ENCODE assay signal across 11 cellular contexts in the genomic region with DNA sequence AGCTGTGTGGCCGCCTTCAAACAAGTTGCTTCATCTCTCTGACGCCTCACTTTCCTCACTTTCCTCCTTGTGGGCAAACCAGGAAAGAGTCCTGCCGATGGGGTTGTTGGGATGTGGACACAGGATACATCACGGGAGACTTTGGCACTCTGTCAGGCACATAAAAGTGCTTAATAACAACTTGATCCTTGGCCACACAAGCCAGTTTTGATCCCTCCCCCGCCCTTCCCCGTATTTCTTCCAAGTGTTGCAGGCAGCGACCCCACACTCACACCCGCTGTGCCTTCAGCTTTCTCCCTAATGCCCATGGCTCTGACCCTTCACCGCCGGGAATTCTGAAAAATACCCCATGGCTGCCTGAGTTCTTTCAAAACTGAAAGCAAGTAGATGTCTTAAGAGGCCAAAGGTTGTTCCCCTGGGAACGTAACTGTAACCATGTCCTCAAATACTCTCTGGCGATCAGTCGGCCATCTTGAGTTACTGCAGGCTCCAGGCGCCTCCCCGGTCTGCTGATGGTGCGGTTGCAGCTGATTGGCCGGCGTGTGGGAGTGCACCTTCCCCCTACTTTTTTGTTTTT. TPM values are rescaled to one million over a fixed set of nuclear protein-coding genes. Genes with fewer than 3 reads are reported as not detected.
DNase-seq lines count a peak whose midpoint lies in the region; ATAC-seq and TF ChIP-seq lines count a peak whose summit lies in the region.
"Had no signal": no experiment of that assay in that cellular context is flagged by ENCODE, and none has a peak within 500 bp of the region (broad histone marks: within the 10 kb centered on the region; RNA-seq: fewer than 3 reads in every experiment).

No MANE protein-coding gene starts in this region.

- peak; percentile 83 for ATAC-seq in left lobe of liver
- ATAC-seq in GM21526 (IDR thresholded peaks at IDR 0.05; ENCODE audit: low FRiP score, unreplicated experiment) = no peak
- ATAC-seq in GM18858 (IDR thresholded peaks at IDR 0.05; ENCODE audit: unreplicated experiment) = no peak

- no peak for TF ChIP-seq POLR2A in stomach (IDR thresholded peaks at IDR 0.05)

- TF ChIP-seq CTCF in choroid plexus epithelial cell (conservative IDR thresholded peaks at IDR 0.05; ENCODE audit: low read depth, low read length) (no peak), stomach (IDR thresholded peaks at IDR 0.05) (no peak), GM20000 (IDR thresholded peaks at IDR 0.05; ENCODE audit: extremely low read depth, missing control alignments) (no peak)

- H3K36me3 ChIP-seq in stomach = no peaks in the 10 kb centered on the region
- H3K36me3 ChIP-seq: esophagus muscularis mucosa had no signal

- DNase-seq in M059J (ENCODE audit: low read depth) (peak; percentile 54), choroid plexus epithelial cell (ENCODE audit: low read depth) (peak; percentile 84), left lobe of liver (ENCODE audit: low spot score) (peak; percentile 78), stomach (peak; percentile 53), GM20000 (ENCODE audit: low spot score) (no peak)
- no peak for DNase-seq in stimulated activated CD4-positive, alpha-beta T cell treated with anti-CD3 and anti-CD28 coated beads, Interleukin-4, amount 100 ng/mL, for 4 hours
- DNase-seq: activated naive CD4-positive, alpha-beta T cell treated with Interleukin-2 at 50 U/mL for 16 hours; NCI-H526 treated with DMSO at 0.1 percent for 48 hours had no signal

- WGBS in stomach, 5 donors = 47 to 54% (median 51%) methylated on average over 17 to 18 of the region's 18 CpGs

- no peaks in the 10 kb centered on the region for H3K27me3 ChIP-seq in stomach
- H3K27me3 ChIP-seq: esophagus muscularis mucosa had no signal

- peaks cover 7 to 21% (median 19%) of the 10 kb centered on the region in 4 donors for H3K4me1 ChIP-seq in stomach

- no peak overlapping the region for H3K4me3 ChIP-seq in choroid plexus epithelial cell (ENCODE audit: low read depth, low read length)
- H3K4me3 ChIP-seq in stomach = peak overlapping the region in 3 of 4 donors; percentile 14 to 28 (median 19)

- H3K27ac ChIP-seq in stomach = peak overlapping the region; percentile 40 to 82 (median 69)

- no peaks in the 10 kb centered on the region for H3K9me3 ChIP-seq in stomach
- H3K9me3 ChIP-seq: esophagus muscularis mucosa had no signal

- intact Hi-C loops in stomach (cut with DNase I; ENCODE audit: low total_unique reads) = no loop called here

- TF ChIP-seq EP300 in stomach (IDR thresholded peaks at IDR 0.05) = no peak

RNA-seq across cellular contexts. Expression of a gene that starts 59.8 kb away (rescaled TPM):
- total RNA-seq in M059J (2014; rRNA removed; shearing (Covaris generic)) = 0.15 and 0.20 TPM in 2 replicates
- total RNA-seq in left lobe of liver (6.5 TPM), stomach (10 to 100 TPM; 21.3 to 64.2 (median 25.7) TPM)
- 10 to 100 TPM in 1 of 3 donors, 1 to 10 TPM in 2; 8.0 to 15.1 (median 9.3) TPM for polyA plus RNA-seq in stomach

Comparison
In these comparisons a context has a peak if more than half of its experiments do, and no peak if none do; other contexts are left out.
1. DNase-seq: peak in M059J (single experiment), choroid plexus epithelial cell (single experiment), left lobe of liver (single experiment) and stomach (single experiment); none in stimulated activated CD4-positive, alpha-beta T cell treated with anti-CD3 and anti-CD28 coated beads, Interleukin-4, amount 100 ng/mL, for 4 hours (0 of 2) and GM20000 (single experiment).